ENCODE assay signal across 1 cellular context in genomic region chr9:76086521-76086920, GRCh38.
TF ChIP-seq lines count a peak whose summit lies in the region.

No MANE protein-coding gene starts in this region.

TF ChIP-seq in HepG2, 621 proteins besides CTCF, POLR2A, EP300 and RAD21 (continued from another document):
- TF ChIP-seq RNF219 (CRISPR knock-in tag; IDR thresholded peaks at IDR 0.05) = no peak
- TF ChIP-seq, protein P1, sequence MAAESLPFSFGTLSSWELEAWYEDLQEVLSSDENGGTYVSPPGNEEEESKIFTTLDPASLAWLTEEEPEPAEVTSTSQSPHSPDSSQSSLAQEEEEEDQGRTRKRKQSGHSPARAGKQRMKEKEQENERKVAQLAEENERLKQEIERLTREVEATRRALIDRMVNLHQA (CRISPR knock-in tag; IDR thresholded peaks at IDR 0.05) = no peak
- TF ChIP-seq HNF4A (CRISPR knock-in tag; IDR thresholded peaks at IDR 0.05) = no peak
- no peak for TF ChIP-seq KLF6 (CRISPR knock-in tag; IDR thresholded peaks at IDR 0.05)
- TF ChIP-seq ZMYM2 (CRISPR knock-in tag; IDR thresholded peaks at IDR 0.05) = no peak
- no peak for TF ChIP-seq ZNF367 (CRISPR knock-in tag; IDR thresholded peaks at IDR 0.05; ENCODE audit: borderline replicate concordance)
- TF ChIP-seq, protein P2, sequence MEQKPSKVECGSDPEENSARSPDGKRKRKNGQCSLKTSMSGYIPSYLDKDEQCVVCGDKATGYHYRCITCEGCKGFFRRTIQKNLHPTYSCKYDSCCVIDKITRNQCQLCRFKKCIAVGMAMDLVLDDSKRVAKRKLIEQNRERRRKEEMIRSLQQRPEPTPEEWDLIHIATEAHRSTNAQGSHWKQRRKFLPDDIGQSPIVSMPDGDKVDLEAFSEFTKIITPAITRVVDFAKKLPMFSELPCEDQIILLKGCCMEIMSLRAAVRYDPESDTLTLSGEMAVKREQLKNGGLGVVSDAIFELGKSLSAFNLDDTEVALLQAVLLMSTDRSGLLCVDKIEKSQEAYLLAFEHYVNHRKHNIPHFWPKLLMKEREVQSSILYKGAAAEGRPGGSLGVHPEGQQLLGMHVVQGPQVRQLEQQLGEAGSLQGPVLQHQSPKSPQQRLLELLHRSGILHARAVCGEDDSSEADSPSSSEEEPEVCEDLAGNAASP (CRISPR knock-in tag; IDR thresholded peaks at IDR 0.05; ENCODE audit: borderline replicate concordance) = no peak
- TF ChIP-seq TBP (CRISPR knock-in tag; IDR thresholded peaks at IDR 0.05) = no peak
- no peak for TF ChIP-seq ZNF124 (CRISPR knock-in tag; IDR thresholded peaks at IDR 0.05)
- no peak for TF ChIP-seq HOXA3 (CRISPR knock-in tag; IDR thresholded peaks at IDR 0.05)
- no peak for TF ChIP-seq ZNF563 (CRISPR knock-in tag; IDR thresholded peaks at IDR 0.05)
- no peak for TF ChIP-seq ZNF232 (CRISPR knock-in tag; IDR thresholded peaks at IDR 0.05; ENCODE audit: borderline replicate concordance)
- no peak for TF ChIP-seq TEAD2 (CRISPR knock-in tag; IDR thresholded peaks at IDR 0.05)
- TF ChIP-seq MAZ (IDR thresholded peaks at IDR 0.05; ENCODE audit: borderline replicate concordance, low read depth, low read length) = no peak
- no peak for TF ChIP-seq MAZ (CRISPR knock-in tag; IDR thresholded peaks at IDR 0.05; ENCODE audit: low read depth)
